Comparison of ENCODE assay signal across 23 cellular contexts in the genomic region with DNA sequence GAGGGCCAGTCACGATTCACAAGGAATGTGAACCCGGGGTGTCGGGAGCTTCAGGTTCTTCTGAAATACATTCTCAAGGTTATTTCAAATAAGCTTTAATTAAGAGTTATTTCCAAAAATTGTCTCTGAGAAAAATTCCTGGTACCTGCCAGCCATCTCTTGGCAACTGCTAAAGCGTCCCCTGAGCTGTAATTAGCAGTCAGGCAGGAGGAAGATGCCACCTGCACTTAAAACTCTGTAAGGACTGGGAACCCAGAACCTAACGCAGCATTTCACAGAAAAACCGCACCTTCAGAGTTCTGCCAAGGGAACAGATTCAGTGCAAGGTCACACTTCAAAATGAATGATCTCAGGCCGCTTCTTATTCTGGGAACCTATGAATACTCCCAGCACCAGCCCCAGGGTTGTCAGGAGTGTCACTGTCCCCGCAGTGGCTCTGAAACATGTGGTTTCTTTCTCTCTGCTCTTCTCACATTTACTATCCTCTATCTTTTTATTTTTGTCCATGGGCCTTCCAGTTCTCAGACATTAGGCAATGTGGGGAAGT. TPM values are rescaled to one million over a fixed set of nuclear protein-coding genes. Genes with fewer than 3 reads are reported as not detected.
"Had no signal": no experiment of that assay in that cellular context is flagged by ENCODE, and none has a peak within 500 bp of the region (broad histone marks: within the 10 kb centered on the region; RNA-seq: fewer than 3 reads in every experiment).

No MANE protein-coding gene starts in this region.

- H3K27ac Mint-ChIP-seq: activated CD4-positive, alpha-beta memory T cell treated with anti-CD3 and anti-CD28 coated beads for 36 hours; activated CD4-positive, alpha-beta T cell treated with anti-CD3 and anti-CD28 coated beads, Interleukin-2, amount 10 ng/mL, durations not matched to agents 24 days and 14 days; activated naive CD4-positive, alpha-beta T cell treated with anti-CD3 and anti-CD28 coated beads, Interleukin-2, amount 50 U/mL, for 24 hours; activated T-cell treated with anti-CD3 and anti-CD28 coated beads, Interleukin-2, amount 50 U/mL, for 72 hours; T-helper 1 cell treated with Interleukin-12 subunit alpha and Interleukin-12 subunit beta and Interleukin-4 antibody, amounts not matched to agents 30 μg/mL and 1 μg/mL, for 36 hours had no signal

- H3K4me3 Mint-ChIP-seq: activated CD4-positive, alpha-beta memory T cell treated with anti-CD3 and anti-CD28 coated beads for 36 hours; activated CD4-positive, alpha-beta T cell treated with anti-CD3 and anti-CD28 coated beads, Interleukin-2, amount 10 ng/mL, durations not matched to agents 24 days and 14 days; activated naive CD4-positive, alpha-beta T cell treated with anti-CD3 and anti-CD28 coated beads, Interleukin-2, amount 50 U/mL, for 24 hours; T-helper 1 cell treated with Interleukin-12 subunit alpha and Interleukin-12 subunit beta and Interleukin-4 antibody, amounts not matched to agents 30 μg/mL and 1 μg/mL, for 36 hours had no signal

- H3K9me3 Mint-ChIP-seq: activated CD4-positive, alpha-beta memory T cell treated with anti-CD3 and anti-CD28 coated beads for 36 hours; activated CD4-positive, alpha-beta T cell treated with anti-CD3 and anti-CD28 coated beads, Interleukin-2, amount 10 ng/mL, durations not matched to agents 24 days and 14 days; activated naive CD4-positive, alpha-beta T cell treated with anti-CD3 and anti-CD28 coated beads, Interleukin-2, amount 50 U/mL, for 24 hours; activated T-cell treated with anti-CD3 and anti-CD28 coated beads, Interleukin-2, amount 50 U/mL, for 72 hours; T-helper 1 cell treated with Interleukin-12 subunit alpha and Interleukin-12 subunit beta and Interleukin-4 antibody, amounts not matched to agents 30 μg/mL and 1 μg/mL, for 36 hours had no signal

- H3K36me3 Mint-ChIP-seq: activated CD4-positive, alpha-beta memory T cell treated with anti-CD3 and anti-CD28 coated beads for 36 hours had no signal

- H3K4me1 ChIP-seq: colonic mucosa had no signal

- DNase-seq: activated CD4-positive, alpha-beta memory T cell treated with anti-CD3 and anti-CD28 coated beads for 36 hours; activated CD4-positive, alpha-beta T cell treated with anti-CD3 and anti-CD28 coated beads, Interleukin-2, amount 10 ng/mL, durations not matched to agents 24 days and 14 days; activated CD4-positive, CD25-positive, alpha-beta regulatory T cell treated with anti-CD3 and anti-CD28 coated beads, Interleukin-2, amount 50 U/mL, for 72 hours; activated CD8-positive, alpha-beta memory T cell treated with anti-CD3 and anti-CD28 coated beads for 24 hours; activated effector memory CD4-positive, alpha-beta T cell treated with Interleukin-2 at 50 U/mL for 16 hours; activated naive CD4-positive, alpha-beta T cell; activated T-cell treated with anti-CD3 and anti-CD28 coated beads, Interleukin-2, amount 50 U/mL, for 72 hours; brain microvascular endothelial cell; cerebellar nuclear complex; colonic mucosa; Kasumi-1; NCI-H1105 treated with DMSO at 0.1 percent for 48 hours; NCI-H1436 treated with DMSO at 0.1 percent for 48 hours; NCI-H2081; NCI-H345; NCI-H510A; NCI-H526 treated with DMSO at 0.1 percent for 48 hours; PC-9; SHP77 treated with DMSO at 0.1 percent for 48 hours had no signal

- ATAC-seq: K562 had no signal

- H3K36me3 ChIP-seq: brain microvascular endothelial cell, cardiac muscle cell, colonic mucosa had no signal

- H3K4me1 Mint-ChIP-seq: activated CD4-positive, alpha-beta T cell treated with anti-CD3 and anti-CD28 coated beads, Interleukin-2, amount 10 ng/mL, durations not matched to agents 24 days and 14 days; activated naive CD4-positive, alpha-beta T cell treated with anti-CD3 and anti-CD28 coated beads, Interleukin-2, amount 50 U/mL, for 24 hours had no signal

- H3K9me3 ChIP-seq: colonic mucosa had no signal

- H3K27ac ChIP-seq: brain microvascular endothelial cell, cardiac muscle cell, colonic mucosa, PC-9 had no signal

- H3K27me3 ChIP-seq: brain microvascular endothelial cell, cardiac muscle cell, colonic mucosa had no signal

- H3K27me3 Mint-ChIP-seq: activated CD4-positive, alpha-beta memory T cell treated with anti-CD3 and anti-CD28 coated beads for 36 hours; activated CD4-positive, alpha-beta T cell treated with anti-CD3 and anti-CD28 coated beads, Interleukin-2, amount 10 ng/mL, durations not matched to agents 24 days and 14 days; activated naive CD4-positive, alpha-beta T cell treated with anti-CD3 and anti-CD28 coated beads, Interleukin-2, amount 50 U/mL, for 24 hours had no signal

- H3K4me3 ChIP-seq: cardiac muscle cell, colonic mucosa, K562, PC-9 had no signal

RNA-seq across cellular contexts. Expression of a gene that starts 36.7 kb away (rescaled TPM):
- total RNA-seq: cardiac muscle cell, K562, PC-9 had no signal
- polyA plus RNA-seq: cardiac muscle cell, K562 had no signal
